In the genomic region with DNA sequence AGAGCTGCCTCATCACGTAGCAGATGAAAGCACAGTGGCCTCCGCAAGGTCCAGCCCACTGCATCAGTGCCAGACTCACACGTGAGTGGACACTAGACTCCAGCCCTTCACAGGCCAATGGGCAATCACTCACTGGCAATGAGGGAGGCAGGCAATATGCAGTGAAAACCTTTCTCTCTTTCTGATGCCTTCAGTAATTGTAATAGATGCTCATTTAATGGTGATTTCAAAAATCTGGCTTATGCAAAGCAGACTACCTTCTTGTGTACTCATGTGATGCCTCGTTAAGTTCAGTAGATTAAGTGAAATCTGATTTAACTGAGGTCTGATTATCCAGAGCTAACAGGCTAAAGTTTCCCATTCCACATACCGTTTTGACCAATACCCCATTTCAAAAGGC, we compare ENCODE assay signal across 27 cellular contexts.
"Had no signal": no experiment of that assay in that cellular context is flagged by ENCODE, and none has a peak within 500 bp of the region (broad histone marks: within the 10 kb centered on the region; RNA-seq: fewer than 3 reads in every experiment).

No MANE protein-coding gene starts in this region.

- H3K27ac ChIP-seq: colonic mucosa, epithelial cell of prostate, gastrocnemius medialis, prostate gland, right atrium auricular region, suprapubic skin, transverse colon, vagina had no signal

- H3K4me1 Mint-ChIP-seq: natural killer cell; stimulated activated naive CD8-positive, alpha-beta T cell treated with anti-CD3 and anti-CD28 coated beads, Interleukin-15, amount 100 ng/mL, for 72 hours had no signal

- H3K27ac Mint-ChIP-seq: dendritic cell treated with granulocyte-macrophage colony-stimulating factor and Interleukin-4, amounts not matched to agents 40 ng/mL and 50 ng/mL, for 4 days; endodermal cell; natural killer cell; stimulated activated naive CD8-positive, alpha-beta T cell treated with anti-CD3 and anti-CD28 coated beads, Interleukin-15, amount 100 ng/mL, for 72 hours had no signal

- H3K9me3 Mint-ChIP-seq: dendritic cell treated with granulocyte-macrophage colony-stimulating factor and Interleukin-4, amounts not matched to agents 40 ng/mL and 50 ng/mL, for 4 days; endodermal cell; natural killer cell; neural crest cell; stimulated activated naive CD8-positive, alpha-beta T cell treated with anti-CD3 and anti-CD28 coated beads, Interleukin-15, amount 100 ng/mL, for 72 hours had no signal

- ATAC-seq: esophagus mucosa; gastrocnemius medialis; left lobe of liver; natural killer cell; sciatic nerve; stimulated activated naive CD8-positive, alpha-beta T cell treated with anti-CD3 and anti-CD28 coated beads, Interleukin-15, amount 100 ng/mL, for 72 hours had no signal

- H3K4me3 Mint-ChIP-seq: dendritic cell treated with granulocyte-macrophage colony-stimulating factor and Interleukin-4, amounts not matched to agents 40 ng/mL and 50 ng/mL, for 4 days; endodermal cell; natural killer cell; neural crest cell; stimulated activated naive CD8-positive, alpha-beta T cell treated with anti-CD3 and anti-CD28 coated beads, Interleukin-15, amount 100 ng/mL, for 72 hours had no signal

- H3K9me3 ChIP-seq: colonic mucosa, gastrocnemius medialis, prostate gland, suprapubic skin, transverse colon, vagina had no signal

- H3K4me2 ChIP-seq: smooth muscle cell had no signal

- H3K4me1 ChIP-seq: colonic mucosa, gastrocnemius medialis, prostate gland had no signal

- DNase-seq: colonic mucosa; effector CD8-positive, alpha-beta T cell; endodermal cell; foreskin fibroblast; gastrocnemius medialis; head of caudate nucleus; kidney; mammary epithelial cell; natural killer cell; stimulated activated CD4-positive, alpha-beta T cell treated with anti-CD3 and anti-CD28 coated beads, Interleukin-12 subunit alpha, Interleukin-12 subunit beta, amount 100 ng/mL, for 4 hours; stimulated activated CD4-positive, alpha-beta T cell treated with anti-CD3 and anti-CD28 coated beads, Interleukin-1b, Interleukin-23, amount 100 ng/mL, for 48 hours; stimulated activated CD4-positive, alpha-beta T cell treated with anti-CD3 and anti-CD28 coated beads, Interleukin-4, amount 100 ng/mL, for 1 hour; stimulated activated CD8-positive, alpha-beta memory T cell treated with anti-CD3 and anti-CD28 coated beads, Interleukin-4, amount 100 ng/mL, for 48 hours; stimulated activated naive CD4-positive, alpha-beta T cell; stimulated activated naive CD8-positive, alpha-beta T cell treated with anti-CD3 and anti-CD28 coated beads, Interleukin-15, amount 100 ng/mL, for 72 hours; transverse colon had no signal

- H3K4me3 ChIP-seq: colonic mucosa, gastrocnemius medialis, prostate gland, right atrium auricular region, smooth muscle cell, suprapubic skin, transverse colon, vagina had no signal

- H3K27me3 ChIP-seq: colonic mucosa, right atrium auricular region, suprapubic skin, transverse colon, vagina had no signal

- H3K36me3 ChIP-seq: colonic mucosa, gastrocnemius medialis, prostate gland, right atrium auricular region, suprapubic skin, transverse colon, vagina had no signal

- H3K36me3 Mint-ChIP-seq: natural killer cell had no signal

- FAIRE-seq: kidney had no signal
